1 cellular context compared by ENCODE assay signal in the genomic region with DNA sequence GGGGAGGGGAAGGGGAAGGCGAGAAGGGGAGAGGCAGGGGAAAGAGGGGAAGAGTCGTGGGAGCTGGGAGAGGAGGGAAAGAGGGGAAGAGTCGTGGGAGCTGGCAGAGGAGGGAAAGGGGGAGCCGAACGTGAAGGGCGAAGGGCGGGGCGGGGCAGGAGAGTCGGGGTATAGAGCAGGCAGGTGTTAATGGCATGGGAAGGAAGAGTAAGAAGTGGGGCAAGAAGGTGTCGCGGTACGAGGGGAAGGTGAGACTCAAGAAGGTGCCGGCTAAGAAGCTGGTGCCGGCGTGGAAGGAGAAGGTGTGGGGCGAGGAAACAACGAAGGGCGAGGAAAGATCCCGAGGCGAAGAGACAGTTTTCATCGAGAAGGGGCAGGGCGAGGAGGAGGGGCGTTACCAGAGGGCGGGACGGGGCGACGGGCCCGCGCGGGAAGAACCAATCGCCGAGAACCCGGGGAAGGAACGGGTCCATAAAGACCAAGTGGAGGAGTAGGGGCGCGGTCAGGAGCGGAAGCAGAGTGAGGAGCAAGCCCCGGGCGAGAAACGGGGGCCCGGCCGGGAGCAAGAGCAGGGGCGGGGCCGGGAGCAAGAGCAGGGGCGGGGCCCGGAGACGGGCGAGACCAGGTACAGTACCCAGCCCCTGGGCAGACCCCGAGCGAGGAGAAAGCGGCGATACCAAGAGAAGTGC.
A peak's percentile ranks its signal among the peaks of the same experiment; 100 is the strongest.
TF ChIP-seq lines count a peak whose summit lies in the region.

No MANE protein-coding gene starts in this region.

TF ChIP-seq in HepG2, 621 proteins besides CTCF, POLR2A, EP300 and RAD21 (continued from another document and continues in another):
- TF ChIP-seq, protein P1, sequence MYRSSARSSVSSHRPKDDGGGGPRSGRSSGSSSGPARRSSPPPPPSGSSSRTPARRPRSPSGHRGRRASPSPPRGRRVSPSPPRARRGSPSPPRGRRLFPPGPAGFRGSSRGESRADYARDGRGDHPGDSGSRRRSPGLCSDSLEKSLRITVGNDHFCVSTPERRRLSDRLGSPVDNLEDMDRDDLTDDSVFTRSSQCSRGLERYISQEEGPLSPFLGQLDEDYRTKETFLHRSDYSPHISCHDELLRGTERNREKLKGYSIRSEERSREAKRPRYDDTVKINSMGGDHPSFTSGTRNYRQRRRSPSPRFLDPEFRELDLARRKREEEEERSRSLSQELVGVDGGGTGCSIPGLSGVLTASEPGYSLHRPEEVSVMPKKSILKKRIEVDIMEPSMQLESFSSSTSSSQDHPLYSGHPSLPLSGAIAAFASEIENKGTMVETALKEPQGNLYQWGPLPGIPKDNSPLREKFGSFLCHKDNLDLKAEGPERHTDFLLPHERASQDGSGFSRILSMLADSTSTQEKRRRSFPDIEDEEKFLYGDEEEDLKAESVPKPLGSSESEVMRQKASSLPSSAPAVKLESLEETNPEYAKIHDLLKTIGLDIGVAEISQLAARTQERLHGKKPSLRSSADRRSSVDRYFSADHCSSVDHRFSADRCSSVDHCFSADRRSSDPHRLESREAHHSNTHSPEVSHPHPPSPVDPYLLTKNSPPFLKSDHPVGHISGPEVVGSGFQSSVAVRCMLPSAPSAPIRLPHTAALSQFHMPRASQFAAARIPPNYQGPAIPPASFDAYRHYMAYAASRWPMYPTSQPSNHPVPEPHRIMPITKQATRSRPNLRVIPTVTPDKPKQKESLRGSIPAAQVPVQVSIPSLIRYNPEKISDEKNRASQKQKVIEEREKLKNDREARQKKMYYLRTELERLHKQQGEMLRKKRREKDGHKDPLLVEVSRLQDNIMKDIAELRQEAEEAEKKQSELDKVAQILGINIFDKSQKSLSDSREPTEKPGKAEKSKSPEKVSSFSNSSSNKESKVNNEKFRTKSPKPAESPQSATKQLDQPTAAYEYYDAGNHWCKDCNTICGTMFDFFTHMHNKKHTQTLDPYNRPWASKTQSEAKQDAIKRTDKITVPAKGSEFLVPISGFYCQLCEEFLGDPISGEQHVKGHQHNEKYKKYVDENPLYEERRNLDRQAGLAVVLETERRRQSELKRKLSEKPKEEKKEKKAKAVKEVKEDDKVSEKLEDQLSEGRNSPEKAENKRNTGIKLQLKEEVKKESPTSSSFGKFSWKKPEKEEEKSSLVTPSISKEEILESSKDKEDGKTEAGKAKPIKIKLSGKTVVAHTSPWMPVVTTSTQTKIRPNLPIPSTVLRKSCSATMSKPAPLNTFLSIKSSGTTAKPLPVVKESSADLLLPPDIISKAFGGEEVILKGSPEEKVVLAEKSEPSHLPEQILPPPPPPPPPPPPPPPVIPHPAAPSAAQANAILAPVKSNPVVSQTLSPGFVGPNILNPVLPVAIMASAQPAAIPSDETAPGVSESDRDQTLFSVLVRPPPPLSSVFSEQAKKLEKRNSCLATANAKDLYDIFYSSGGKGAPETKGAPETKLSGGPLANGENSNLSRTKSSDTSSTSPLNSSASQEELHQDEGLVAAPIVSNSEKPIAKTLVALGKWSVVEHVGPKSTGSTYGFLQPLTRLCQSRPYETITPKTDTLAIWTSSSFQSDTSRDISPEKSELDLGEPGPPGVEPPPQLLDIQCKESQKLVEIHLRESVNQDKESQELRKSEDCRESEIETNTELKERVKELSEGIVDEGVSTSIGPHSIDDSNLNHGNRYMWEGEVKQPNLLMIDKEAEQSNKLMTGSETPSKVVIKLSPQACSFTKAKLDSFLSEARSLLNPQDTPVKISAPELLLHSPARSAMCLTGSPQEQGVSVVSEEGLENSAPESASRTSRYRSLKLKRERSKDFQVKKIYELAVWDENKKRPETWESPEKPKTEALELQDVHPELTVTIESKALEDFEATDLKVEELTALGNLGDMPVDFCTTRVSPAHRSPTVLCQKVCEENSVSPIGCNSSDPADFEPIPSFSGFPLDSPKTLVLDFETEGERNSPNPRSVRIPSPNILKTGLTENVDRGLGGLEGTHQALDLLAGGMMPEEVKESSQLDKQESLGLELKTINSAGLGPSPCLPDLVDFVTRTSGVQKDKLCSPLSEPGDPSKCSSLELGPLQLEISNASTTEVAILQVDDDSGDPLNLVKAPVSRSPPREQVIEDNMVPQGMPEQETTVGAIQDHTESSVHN (CRISPR knock-in tag; IDR thresholded peaks at IDR 0.05): no peak
- TF ChIP-seq NONO (IDR thresholded peaks at IDR 0.05) (no peak), NONO (CRISPR knock-in tag; conservative IDR thresholded peaks at IDR 0.05) (peak; percentile 13; the same call in 1 of the 2 replicates), ZNF564 (CRISPR knock-in tag; IDR thresholded peaks at IDR 0.05) (no peak), ZNF670 (CRISPR knock-in tag; IDR thresholded peaks at IDR 0.05; ENCODE audit: borderline replicate concordance) (peak; percentile 67; the same call in 1 of the 2 replicates), ZNF20 (CRISPR knock-in tag; IDR thresholded peaks at IDR 0.05) (no peak), GABPA (IDR thresholded peaks at IDR 0.05; ENCODE audit: low read depth, low read length) (peak; percentile 32), GABPA (CRISPR knock-in tag; IDR thresholded peaks at IDR 0.05; ENCODE audit: low read depth) (peak; percentile 73), SP1 (IDR thresholded peaks at IDR 0.05) (no peak), SP1 (CRISPR knock-in tag; IDR thresholded peaks at IDR 0.05) (peak; percentile 59), HOXA3 (CRISPR knock-in tag; IDR thresholded peaks at IDR 0.05) (peak; percentile 49; the same call in 1 of the 2 replicates), AGO2 (optimal IDR thresholded peaks at IDR 0.05; ENCODE audit: low read depth, low read length) (no peak), ZNF256 (CRISPR knock-in tag; conservative IDR thresholded peaks at IDR 0.05) (no peak), HHEX (CRISPR knock-in tag; IDR thresholded peaks at IDR 0.05) (no peak), ZBTB1 (CRISPR knock-in tag; IDR thresholded peaks at IDR 0.05; ENCODE audit: borderline replicate concordance) (no peak), CC2D1A (CRISPR knock-in tag; IDR thresholded peaks at IDR 0.05) (no peak), POLR2G (IDR thresholded peaks at IDR 0.05; ENCODE audit: low read depth, low read length) (no peak), NCOA5 (CRISPR knock-in tag; IDR thresholded peaks at IDR 0.05) (no peak), NFIC (IDR thresholded peaks at IDR 0.05; ENCODE audit: low read length) (no peak), HNRNPK (IDR thresholded peaks at IDR 0.05; ENCODE audit: low read depth, low read length, poor library complexity, severe bottlenecking) (peak; percentile 47), ELF3 (CRISPR knock-in tag; IDR thresholded peaks at IDR 0.05) (0 out of 2 replicates have a peak, but pooled peaks have one; percentile 12), ZNF788 (CRISPR knock-in tag; IDR thresholded peaks at IDR 0.05; ENCODE audit: borderline replicate concordance) (no peak), RFXAP (CRISPR knock-in tag; IDR thresholded peaks at IDR 0.05; ENCODE audit: borderline replicate concordance) (no peak), GATAD1 (CRISPR knock-in tag; IDR thresholded peaks at IDR 0.05) (no peak), MXI1 (IDR thresholded peaks at IDR 0.05; ENCODE audit: borderline replicate concordance, low read depth, low read length) (peak; percentile 13; the same call in 1 of the 3 replicates), ZNF460 (CRISPR knock-in tag; IDR thresholded peaks at IDR 0.05; ENCODE audit: borderline replicate concordance) (no peak), GABPB1 (CRISPR knock-in tag; IDR thresholded peaks at IDR 0.05) (peak; percentile 76), NFYB (CRISPR knock-in tag; IDR thresholded peaks at IDR 0.05) (peak; percentile 75)
- TF ChIP-seq, protein P2, sequence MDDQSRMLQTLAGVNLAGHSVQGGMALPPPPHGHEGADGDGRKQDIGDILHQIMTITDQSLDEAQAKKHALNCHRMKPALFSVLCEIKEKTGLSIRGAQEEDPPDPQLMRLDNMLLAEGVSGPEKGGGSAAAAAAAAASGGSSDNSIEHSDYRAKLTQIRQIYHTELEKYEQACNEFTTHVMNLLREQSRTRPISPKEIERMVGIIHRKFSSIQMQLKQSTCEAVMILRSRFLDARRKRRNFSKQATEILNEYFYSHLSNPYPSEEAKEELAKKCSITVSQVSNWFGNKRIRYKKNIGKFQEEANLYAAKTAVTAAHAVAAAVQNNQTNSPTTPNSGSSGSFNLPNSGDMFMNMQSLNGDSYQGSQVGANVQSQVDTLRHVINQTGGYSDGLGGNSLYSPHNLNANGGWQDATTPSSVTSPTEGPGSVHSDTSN (CRISPR knock-in tag; IDR thresholded peaks at IDR 0.05; ENCODE audit: borderline replicate concordance): no peak
- TF ChIP-seq, protein P3, sequence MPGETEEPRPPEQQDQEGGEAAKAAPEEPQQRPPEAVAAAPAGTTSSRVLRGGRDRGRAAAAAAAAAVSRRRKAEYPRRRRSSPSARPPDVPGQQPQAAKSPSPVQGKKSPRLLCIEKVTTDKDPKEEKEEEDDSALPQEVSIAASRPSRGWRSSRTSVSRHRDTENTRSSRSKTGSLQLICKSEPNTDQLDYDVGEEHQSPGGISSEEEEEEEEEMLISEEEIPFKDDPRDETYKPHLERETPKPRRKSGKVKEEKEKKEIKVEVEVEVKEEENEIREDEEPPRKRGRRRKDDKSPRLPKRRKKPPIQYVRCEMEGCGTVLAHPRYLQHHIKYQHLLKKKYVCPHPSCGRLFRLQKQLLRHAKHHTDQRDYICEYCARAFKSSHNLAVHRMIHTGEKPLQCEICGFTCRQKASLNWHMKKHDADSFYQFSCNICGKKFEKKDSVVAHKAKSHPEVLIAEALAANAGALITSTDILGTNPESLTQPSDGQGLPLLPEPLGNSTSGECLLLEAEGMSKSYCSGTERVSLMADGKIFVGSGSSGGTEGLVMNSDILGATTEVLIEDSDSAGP (CRISPR knock-in tag; IDR thresholded peaks at IDR 0.05; ENCODE audit: borderline replicate concordance): peak; percentile 46
- TF ChIP-seq, protein P4, sequence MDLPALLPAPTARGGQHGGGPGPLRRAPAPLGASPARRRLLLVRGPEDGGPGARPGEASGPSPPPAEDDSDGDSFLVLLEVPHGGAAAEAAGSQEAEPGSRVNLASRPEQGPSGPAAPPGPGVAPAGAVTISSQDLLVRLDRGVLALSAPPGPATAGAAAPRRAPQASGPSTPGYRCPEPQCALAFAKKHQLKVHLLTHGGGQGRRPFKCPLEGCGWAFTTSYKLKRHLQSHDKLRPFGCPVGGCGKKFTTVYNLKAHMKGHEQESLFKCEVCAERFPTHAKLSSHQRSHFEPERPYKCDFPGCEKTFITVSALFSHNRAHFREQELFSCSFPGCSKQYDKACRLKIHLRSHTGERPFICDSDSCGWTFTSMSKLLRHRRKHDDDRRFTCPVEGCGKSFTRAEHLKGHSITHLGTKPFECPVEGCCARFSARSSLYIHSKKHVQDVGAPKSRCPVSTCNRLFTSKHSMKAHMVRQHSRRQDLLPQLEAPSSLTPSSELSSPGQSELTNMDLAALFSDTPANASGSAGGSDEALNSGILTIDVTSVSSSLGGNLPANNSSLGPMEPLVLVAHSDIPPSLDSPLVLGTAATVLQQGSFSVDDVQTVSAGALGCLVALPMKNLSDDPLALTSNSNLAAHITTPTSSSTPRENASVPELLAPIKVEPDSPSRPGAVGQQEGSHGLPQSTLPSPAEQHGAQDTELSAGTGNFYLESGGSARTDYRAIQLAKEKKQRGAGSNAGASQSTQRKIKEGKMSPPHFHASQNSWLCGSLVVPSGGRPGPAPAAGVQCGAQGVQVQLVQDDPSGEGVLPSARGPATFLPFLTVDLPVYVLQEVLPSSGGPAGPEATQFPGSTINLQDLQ (CRISPR knock-in tag; IDR thresholded peaks at IDR 0.05): no peak
- TF ChIP-seq, protein P5, sequence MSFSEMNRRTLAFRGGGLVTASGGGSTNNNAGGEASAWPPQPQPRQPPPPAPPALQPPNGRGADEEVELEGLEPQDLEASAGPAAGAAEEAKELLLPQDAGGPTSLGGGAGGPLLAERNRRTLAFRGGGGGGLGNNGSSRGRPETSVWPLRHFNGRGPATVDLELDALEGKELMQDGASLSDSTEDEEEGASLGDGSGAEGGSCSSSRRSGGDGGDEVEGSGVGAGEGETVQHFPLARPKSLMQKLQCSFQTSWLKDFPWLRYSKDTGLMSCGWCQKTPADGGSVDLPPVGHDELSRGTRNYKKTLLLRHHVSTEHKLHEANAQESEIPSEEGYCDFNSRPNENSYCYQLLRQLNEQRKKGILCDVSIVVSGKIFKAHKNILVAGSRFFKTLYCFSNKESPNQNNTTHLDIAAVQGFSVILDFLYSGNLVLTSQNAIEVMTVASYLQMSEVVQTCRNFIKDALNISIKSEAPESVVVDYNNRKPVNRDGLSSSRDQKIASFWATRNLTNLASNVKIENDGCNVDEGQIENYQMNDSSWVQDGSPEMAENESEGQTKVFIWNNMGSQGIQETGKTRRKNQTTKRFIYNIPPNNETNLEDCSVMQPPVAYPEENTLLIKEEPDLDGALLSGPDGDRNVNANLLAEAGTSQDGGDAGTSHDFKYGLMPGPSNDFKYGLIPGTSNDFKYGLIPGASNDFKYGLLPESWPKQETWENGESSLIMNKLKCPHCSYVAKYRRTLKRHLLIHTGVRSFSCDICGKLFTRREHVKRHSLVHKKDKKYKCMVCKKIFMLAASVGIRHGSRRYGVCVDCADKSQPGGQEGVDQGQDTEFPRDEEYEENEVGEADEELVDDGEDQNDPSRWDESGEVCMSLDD (CRISPR knock-in tag; IDR thresholded peaks at IDR 0.05; ENCODE audit: borderline replicate concordance): no peak
- TF ChIP-seq, protein P6, sequence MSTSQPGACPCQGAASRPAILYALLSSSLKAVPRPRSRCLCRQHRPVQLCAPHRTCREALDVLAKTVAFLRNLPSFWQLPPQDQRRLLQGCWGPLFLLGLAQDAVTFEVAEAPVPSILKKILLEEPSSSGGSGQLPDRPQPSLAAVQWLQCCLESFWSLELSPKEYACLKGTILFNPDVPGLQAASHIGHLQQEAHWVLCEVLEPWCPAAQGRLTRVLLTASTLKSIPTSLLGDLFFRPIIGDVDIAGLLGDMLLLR (CRISPR knock-in tag; IDR thresholded peaks at IDR 0.05): 0 out of 2 replicates have a peak, but pooled peaks have one; percentile 8
- TF ChIP-seq, protein P7, sequence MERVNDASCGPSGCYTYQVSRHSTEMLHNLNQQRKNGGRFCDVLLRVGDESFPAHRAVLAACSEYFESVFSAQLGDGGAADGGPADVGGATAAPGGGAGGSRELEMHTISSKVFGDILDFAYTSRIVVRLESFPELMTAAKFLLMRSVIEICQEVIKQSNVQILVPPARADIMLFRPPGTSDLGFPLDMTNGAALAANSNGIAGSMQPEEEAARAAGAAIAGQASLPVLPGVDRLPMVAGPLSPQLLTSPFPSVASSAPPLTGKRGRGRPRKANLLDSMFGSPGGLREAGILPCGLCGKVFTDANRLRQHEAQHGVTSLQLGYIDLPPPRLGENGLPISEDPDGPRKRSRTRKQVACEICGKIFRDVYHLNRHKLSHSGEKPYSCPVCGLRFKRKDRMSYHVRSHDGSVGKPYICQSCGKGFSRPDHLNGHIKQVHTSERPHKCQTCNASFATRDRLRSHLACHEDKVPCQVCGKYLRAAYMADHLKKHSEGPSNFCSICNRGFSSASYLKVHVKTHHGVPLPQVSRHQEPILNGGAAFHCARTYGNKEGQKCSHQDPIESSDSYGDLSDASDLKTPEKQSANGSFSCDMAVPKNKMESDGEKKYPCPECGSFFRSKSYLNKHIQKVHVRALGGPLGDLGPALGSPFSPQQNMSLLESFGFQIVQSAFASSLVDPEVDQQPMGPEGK (CRISPR knock-in tag; IDR thresholded peaks at IDR 0.05): peak; percentile 61
- TF ChIP-seq, protein P8, sequence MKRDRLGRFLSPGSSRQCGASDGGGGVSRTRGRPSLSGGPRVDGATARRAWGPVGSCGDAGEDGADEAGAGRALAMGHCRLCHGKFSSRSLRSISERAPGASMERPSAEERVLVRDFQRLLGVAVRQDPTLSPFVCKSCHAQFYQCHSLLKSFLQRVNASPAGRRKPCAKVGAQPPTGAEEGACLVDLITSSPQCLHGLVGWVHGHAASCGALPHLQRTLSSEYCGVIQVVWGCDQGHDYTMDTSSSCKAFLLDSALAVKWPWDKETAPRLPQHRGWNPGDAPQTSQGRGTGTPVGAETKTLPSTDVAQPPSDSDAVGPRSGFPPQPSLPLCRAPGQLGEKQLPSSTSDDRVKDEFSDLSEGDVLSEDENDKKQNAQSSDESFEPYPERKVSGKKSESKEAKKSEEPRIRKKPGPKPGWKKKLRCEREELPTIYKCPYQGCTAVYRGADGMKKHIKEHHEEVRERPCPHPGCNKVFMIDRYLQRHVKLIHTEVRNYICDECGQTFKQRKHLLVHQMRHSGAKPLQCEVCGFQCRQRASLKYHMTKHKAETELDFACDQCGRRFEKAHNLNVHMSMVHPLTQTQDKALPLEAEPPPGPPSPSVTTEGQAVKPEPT (CRISPR knock-in tag; IDR thresholded peaks at IDR 0.05; ENCODE audit: low read depth): no peak
